ENCODE assay signal across 22 cellular contexts in genomic region chr7:5083291-5083690, GRCh38.
"Had no signal": no experiment of that assay in that cellular context is flagged by ENCODE, and none has a peak within 500 bp of the region (broad histone marks: within the 10 kb centered on the region; RNA-seq: fewer than 3 reads in every experiment).

No MANE protein-coding gene starts in this region.

- H3K27me3 ChIP-seq: colonic mucosa, vagina had no signal

- H3K9me3 ChIP-seq: colonic mucosa, tibial artery, vagina had no signal

- ATAC-seq: activated naive CD4-positive, alpha-beta T cell treated with anti-CD3 and anti-CD28 coated beads, Interleukin-2, amount 50 U/mL, for 72 hours; left lobe of liver; naive thymus-derived CD8-positive, alpha-beta T cell; stimulated activated naive B cell treated with anti-CD40 and anti-IgM and Interleukin-4, amounts not matched to agents 10 μg/mL and 1 μg/mL and 100 μg/mL, for 72 hours; WTC11 had no signal

- H3K36me3 ChIP-seq: colonic mucosa, tibial artery, vagina had no signal

- H3K4me3 ChIP-seq: colonic mucosa, tibial artery, vagina had no signal

- FAIRE-seq: endothelial cell of umbilical vein, keratinocyte had no signal

- H3K4me1 ChIP-seq: colonic mucosa, vagina had no signal

- DNase-seq: activated CD4-positive, alpha-beta memory T cell treated with anti-CD3 and anti-CD28 coated beads, Interleukin-2, amount 10 ng/mL, durations not matched to agents 7 days and 5 days; activated CD4-positive, alpha-beta T cell treated with anti-CD3 and anti-CD28 coated beads for 4 hours; activated effector memory CD4-positive, alpha-beta T cell treated with anti-CD3 and anti-CD28 coated beads, Interleukin-2, amount 50 U/mL, for 16 hours; activated T-cell treated with anti-CD3 and anti-CD28 coated beads, Interleukin-2, amount 50 U/mL, for 48 hours; central memory CD4-positive, alpha-beta T cell; colonic mucosa; foreskin fibroblast; hippocampal formation; mammary epithelial cell; naive thymus-derived CD8-positive, alpha-beta T cell; posterior cingulate gyrus; retina; stimulated activated CD4-positive, alpha-beta T cell treated with anti-CD3 and anti-CD28 coated beads, Interleukin-4, amount 100 ng/mL, for 1 hour; stimulated activated naive B cell treated with anti-CD40 and anti-IgM and Interleukin-4, amounts not matched to agents 10 μg/mL and 1 μg/mL and 100 μg/mL, for 72 hours; T1000; tibial artery had no signal

- H3K27ac ChIP-seq: colonic mucosa, tibial artery, vagina had no signal
